8 cellular contexts compared by ENCODE assay signal in the genomic region with DNA sequence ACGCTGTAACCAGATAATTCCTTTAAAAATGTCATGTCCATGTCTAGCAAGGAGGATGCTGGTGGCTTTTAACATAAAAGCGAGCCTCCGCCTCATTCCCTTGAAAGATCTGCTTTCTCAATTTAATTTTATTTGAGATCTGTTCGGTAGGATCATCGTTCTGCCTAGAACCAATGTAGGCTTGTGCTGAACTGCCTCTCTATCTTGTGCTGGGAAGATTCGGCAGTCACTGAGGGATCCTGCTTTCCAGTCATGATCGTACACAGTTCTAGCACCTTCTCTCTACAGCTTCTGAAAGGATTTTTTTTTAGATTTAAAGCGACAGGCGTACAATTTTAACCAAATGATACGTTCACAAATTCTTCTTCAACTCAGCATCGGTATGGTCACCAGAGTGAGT. TPM values are rescaled to one million over a fixed set of nuclear protein-coding genes. Genes with fewer than 3 reads are reported as not detected.
DNase-seq lines count a peak whose midpoint lies in the region; ATAC-seq, FAIRE-seq and TF ChIP-seq lines count a peak whose summit lies in the region.

No MANE protein-coding gene starts in this region.

- no peaks in the 10 kb centered on the region for H3K27me3 Mint-ChIP-seq in MCF 10A (ENCODE audit: insufficient read depth, unreplicated experiment)
- no peaks in the 10 kb centered on the region for H3K27me3 Mint-ChIP-seq in activated T-helper 1 cell treated with anti-CD3 and anti-CD28 coated beads, Interleukin-12 subunit alpha, Interleukin-12 subunit beta, Interleukin-2, Interleukin-4 antibody, amounts not matched to agents 30 ng/mL and 10 ng/mL and 1 ng/mL, durations not matched to agents 14 hours and 24 hours and 36 hours (ENCODE audit: insufficient read depth)

- H3K27ac ChIP-seq in kidney (ENCODE audit: low read depth in 2 of 2, low read length in 2 of 2), result peak overlapping the region; percentile 52 to 83

- POLR2A ChIA-PET in MCF 10A (lab: Yijun Ruan, JAX), result no interaction called here

- intact Hi-C loops in MCF 10A (cut with micrococcal nuclease), result no loop called here
- intact Hi-C loops in kidney (cut with DNase I), result no loop called here
- intact Hi-C loops in activated T-helper 1 cell treated with anti-CD3 and anti-CD28 coated beads, Interleukin-12 subunit alpha, Interleukin-12 subunit beta, Interleukin-2, Interleukin-4 antibody, amounts not matched to agents 30 ng/mL and 10 ng/mL and 1 ng/mL, durations not matched to agents 14 hours and 24 hours and 36 hours (cut with micrococcal nuclease), result no loop called here

- no peaks in the 10 kb centered on the region for H3K27me3 ChIP-seq in MG63

- no peak for FAIRE-seq in kidney (lab: Jason Lieb, UNC)
- FAIRE-seq in urothelium cell line (lab: Jason Lieb, UNC), result no peak

- H3K9me3 ChIP-seq in MG63, result no peaks in the 10 kb centered on the region
- H3K9me3 ChIP-seq in kidney (ENCODE audit: control insufficient read depth in 1 of 2, low read length in 2 of 2), result no peaks in the 10 kb centered on the region

- H3K9ac ChIP-seq in kidney (ENCODE audit: low read length in 2 of 2), result peak overlapping the region; percentile 41 to 73

- peak overlapping the region; percentile 9 for H3K27ac Mint-ChIP-seq in MCF 10A (ENCODE audit: low read depth, unreplicated experiment)
- no peak overlapping the region for H3K27ac Mint-ChIP-seq in activated T-helper 1 cell treated with anti-CD3 and anti-CD28 coated beads, Interleukin-12 subunit alpha, Interleukin-12 subunit beta, Interleukin-2, Interleukin-4 antibody, amounts not matched to agents 30 ng/mL and 10 ng/mL and 1 ng/mL, durations not matched to agents 14 hours and 24 hours and 36 hours

- ATAC-seq in GM18873 (IDR thresholded peaks at IDR 0.05; ENCODE audit: low FRiP score, unreplicated experiment), result no peak

- H3K4me1 Mint-ChIP-seq in MCF 10A (ENCODE audit: insufficient read depth, unreplicated experiment), result peaks cover 24% of the 10 kb centered on the region
- H3K4me1 Mint-ChIP-seq in activated T-helper 1 cell treated with anti-CD3 and anti-CD28 coated beads, Interleukin-12 subunit alpha, Interleukin-12 subunit beta, Interleukin-2, Interleukin-4 antibody, amounts not matched to agents 30 ng/mL and 10 ng/mL and 1 ng/mL, durations not matched to agents 14 hours and 24 hours and 36 hours (ENCODE audit: low read depth), result no peaks in the 10 kb centered on the region

- H3K36me3 Mint-ChIP-seq in MCF 10A (ENCODE audit: insufficient read depth, unreplicated experiment), result no peaks in the 10 kb centered on the region
- peaks cover 18% of the 10 kb centered on the region for H3K36me3 Mint-ChIP-seq in activated T-helper 1 cell treated with anti-CD3 and anti-CD28 coated beads, Interleukin-12 subunit alpha, Interleukin-12 subunit beta, Interleukin-2, Interleukin-4 antibody, amounts not matched to agents 30 ng/mL and 10 ng/mL and 1 ng/mL, durations not matched to agents 14 hours and 24 hours and 36 hours (ENCODE audit: low read depth)

- H3K36me3 ChIP-seq in MG63 (no peaks in the 10 kb centered on the region; the same call in 1 of the 2 replicates), kidney (ENCODE audit: control insufficient read depth in 1 of 2, insufficient read depth in 2 of 2, low read length in 2 of 2) (no peaks in the 10 kb centered on the region)

- DNase-seq in MG63 (peak; percentile 5), MCF 10A (ENCODE audit: unreplicated experiment) (no peak), kidney (no peak), stromal cell of bone marrow (ENCODE audit: low read depth) (peak; percentile 20), urothelium cell line (ENCODE audit: low spot score) (no peak), 8988T (no peak)
- DNase-seq in activated T-helper 1 cell treated with anti-CD3 and anti-CD28 coated beads, Interleukin-12 subunit alpha, Interleukin-12 subunit beta, Interleukin-2, Interleukin-4 antibody, amounts not matched to agents 30 ng/mL and 10 ng/mL and 1 ng/mL, durations not matched to agents 14 hours and 24 hours and 36 hours (ENCODE audit: low spot score), result no peak

- peak overlapping the region; percentile 53 for H3K4me3 Mint-ChIP-seq in MCF 10A (ENCODE audit: unreplicated experiment)
- no peak overlapping the region for H3K4me3 Mint-ChIP-seq in activated T-helper 1 cell treated with anti-CD3 and anti-CD28 coated beads, Interleukin-12 subunit alpha, Interleukin-12 subunit beta, Interleukin-2, Interleukin-4 antibody, amounts not matched to agents 30 ng/mL and 10 ng/mL and 1 ng/mL, durations not matched to agents 14 hours and 24 hours and 36 hours

- H3K4me1 ChIP-seq in kidney (ENCODE audit: control insufficient read depth in 1 of 2, insufficient read depth in 1 of 2, low read depth in 1 of 2, low read length in 2 of 2), result peaks cover 8 to 19% of the 10 kb centered on the region in 2 donors

- BruUV-seq in MCF 10A (replicated peaks; lab: Mats Ljungman, UMichigan), result no TSS peak

- CTCF ChIA-PET in MCF 10A (lab: Yijun Ruan, JAX), result interaction anchor here (1.2 to 2.5 kb wide), 2 partner anchors 9 to 186 kb away, joined by 5 to 12 read pairs; a partner anchor contains a TSS

- H3K4me3 ChIP-seq in MG63 (peak overlapping the region; percentile 38), kidney (ENCODE audit: low read length in 2 of 2) (peak overlapping the region; percentile 42 to 59)

- no peak for TF ChIP-seq CTCF in MCF 10A (IDR thresholded peaks at IDR 0.05; ENCODE audit: unreplicated experiment)
- TF ChIP-seq CTCF in kidney (IDR thresholded peaks at IDR 0.05; ENCODE audit: borderline replicate concordance, extremely low read depth, insufficient read depth), result no peak

- H3K9me3 Mint-ChIP-seq in MCF 10A (ENCODE audit: unreplicated experiment), result no peaks in the 10 kb centered on the region
- H3K9me3 Mint-ChIP-seq in activated T-helper 1 cell treated with anti-CD3 and anti-CD28 coated beads, Interleukin-12 subunit alpha, Interleukin-12 subunit beta, Interleukin-2, Interleukin-4 antibody, amounts not matched to agents 30 ng/mL and 10 ng/mL and 1 ng/mL, durations not matched to agents 14 hours and 24 hours and 36 hours, result no peaks in the 10 kb centered on the region

RNA-seq across cellular contexts. Expression of a gene that starts 54.3 kb away (rescaled TPM):
- 213 and 258 TPM in 2 replicates for total RNA-seq in MG63 (2014; rRNA removed; shearing (Covaris generic); ENCODE audit: low replicate concordance)
- total RNA-seq in MCF 10A (2022) (91.4 and 117 TPM in 2 replicates), kidney (321 TPM)
- polyA plus RNA-seq in kidney (ENCODE audit: insufficient read depth, low read depth, low replicate concordance), result 1,168 TPM
- 200 and 205 TPM in 2 replicates for total RNA-seq in activated T-helper 1 cell treated with anti-CD3 and anti-CD28 coated beads, Interleukin-12 subunit alpha, Interleukin-12 subunit beta, Interleukin-2, Interleukin-4 antibody, amounts not matched to agents 30 ng/mL and 10 ng/mL and 1 ng/mL, durations not matched to agents 14 hours and 24 hours and 36 hours

Comparison
In these comparisons a context has a peak if more than half of its experiments do, and no peak if none do; other contexts are left out.
1. DNase-seq: peak in MG63 (single experiment) and stromal cell of bone marrow (single experiment); none in MCF 10A (single experiment), kidney (single experiment), urothelium cell line (single experiment), 8988T (single experiment) and activated T-helper 1 cell treated with anti-CD3 and anti-CD28 coated beads, Interleukin-12 subunit alpha, Interleukin-12 subunit beta, Interleukin-2, Interleukin-4 antibody, amounts not matched to agents 30 ng/mL and 10 ng/mL and 1 ng/mL, durations not matched to agents 14 hours and 24 hours and 36 hours (single experiment).